8 cellular contexts compared by ENCODE assay signal in genomic region chr22:31943976-31944699, GRCh38. TPM values are rescaled to one million over a fixed set of nuclear protein-coding genes. Genes with fewer than 3 reads are reported as not detected.
DNase-seq lines count a peak whose midpoint lies in the region; ATAC-seq, FAIRE-seq and TF ChIP-seq lines count a peak whose summit lies in the region.

TSS of gene YWHAH (plus strand) at chr22:31944535. CDS start at chr22:31944734, 199 bp downstream.

- peaks cover 18% of the 10 kb centered on the region for H3K4me1 Mint-ChIP-seq in T-helper 17 cell

- peaks cover 0 to 26% of the 10 kb centered on the region in 2 donors for H3K4me1 ChIP-seq in right atrium auricular region

- no peak within 1 kb of the TSS for H3K4me3 Mint-ChIP-seq in T-helper 17 cell

- no peaks in the 10 kb centered on the region for H3K36me3 Mint-ChIP-seq in T-helper 17 cell (ENCODE audit: low read depth)

- H3K27ac Mint-ChIP-seq in T-helper 17 cell = peak within 1 kb of the TSS; percentile 85

- no peaks in the 10 kb centered on the region for H3K27me3 ChIP-seq in right atrium auricular region

- H3K4me3 ChIP-seq in right atrium auricular region = peak within 1 kb of the TSS; percentile 92 to 94

- peak; percentile 82 for TF ChIP-seq POLR2A in GM12891 (IDR thresholded peaks at IDR 0.05; ENCODE audit: low read depth, low read length)

- ATAC-seq in HG02763 (IDR thresholded peaks at IDR 0.05; ENCODE audit: unreplicated experiment) = peak; percentile 72
- peak; percentile 68 for ATAC-seq in T-helper 17 cell

- TF ChIP-seq CTCF in right atrium auricular region (IDR thresholded peaks at IDR 0.05) = no peak

- DNase-seq in GM12891 (ENCODE audit: insufficient read length, low spot score) = peak; percentile 93
- peak; percentile 89 for DNase-seq in NCI-H146 (lab: John Stamatoyannopoulos, UW)
- peak; percentile 75 to 84 (median 83) for DNase-seq in T-helper 17 cell
- DNase-seq in amygdala (lab: John Stamatoyannopoulos, UW) = peak; percentile 64 to 98 (median 92)
- DNase-seq in right atrium auricular region (ENCODE audit: low spot score) = peak; percentile 95
- DNase-seq in pulmonary artery endothelial cell (ENCODE audit: low read depth, low spot score) = peak; percentile 60
- peak; percentile 98 for DNase-seq in urothelium cell line (ENCODE audit: low spot score)

- FAIRE-seq in GM12891 (lab: Jason Lieb, UNC) (peak; percentile 97), urothelium cell line (lab: Jason Lieb, UNC) (peak; percentile 99)

- H3K9me3 ChIP-seq in T-helper 17 cell (ENCODE audit: control insufficient read depth, low read length, poor library complexity, severe bottlenecking) = no peaks in the 10 kb centered on the region
- H3K9me3 ChIP-seq in right atrium auricular region = no peaks in the 10 kb centered on the region

- H3K27ac ChIP-seq in right atrium auricular region = peak within 1 kb of the TSS; percentile 96 to 97

- no peaks in the 10 kb centered on the region for H3K27me3 Mint-ChIP-seq in T-helper 17 cell

- peaks cover 8% of the 10 kb centered on the region for H3K36me3 ChIP-seq in right atrium auricular region

TF ChIP-seq in GM12891, 5 proteins besides CTCF, POLR2A, EP300 and RAD21:
- peak; percentile 88 for TF ChIP-seq POLR2AphosphoS5 (IDR thresholded peaks at IDR 0.05; ENCODE audit: low read depth, low read length)
- 0 out of 2 replicates have a peak, but pooled peaks have one; percentile 27 for TF ChIP-seq POU2F2 (IDR thresholded peaks at IDR 0.05; ENCODE audit: low read depth, low read length)
- TF ChIP-seq TAF1 (IDR thresholded peaks at IDR 0.05; ENCODE audit: low read depth, low read length) = peak; percentile 76
- no peak for TF ChIP-seq SPI1 (IDR thresholded peaks at IDR 0.05; ENCODE audit: low read depth, low read length)
TF ChIP-seq in GM12891: peak in this region for 3.

RNA-seq across cellular contexts. Expression of gene YWHAH, which starts in this region (rescaled TPM):
- polyA plus RNA-seq in GM12891 (2012; ENCODE audit: low read depth, missing spikeins) = 63.6 TPM
- total RNA-seq in T-helper 17 cell (100 to 1,000 TPM in 1 of 2 donors, 10 to 100 TPM in 1; 84.2 to 114 TPM), right atrium auricular region (10 to 100 TPM; 47.9 to 92.0 TPM), pulmonary artery endothelial cell (99.4 and 130 TPM in 2 replicates)

Comparison
In these comparisons a context has a peak if more than half of its experiments do, and no peak if none do; other contexts are left out.
1. Peak in every context shown above with its lines: DNase-seq, ATAC-seq, H3K4me3 ChIP-seq and H3K27ac ChIP-seq.